13 cellular contexts compared by ENCODE assay signal in the genomic region with DNA sequence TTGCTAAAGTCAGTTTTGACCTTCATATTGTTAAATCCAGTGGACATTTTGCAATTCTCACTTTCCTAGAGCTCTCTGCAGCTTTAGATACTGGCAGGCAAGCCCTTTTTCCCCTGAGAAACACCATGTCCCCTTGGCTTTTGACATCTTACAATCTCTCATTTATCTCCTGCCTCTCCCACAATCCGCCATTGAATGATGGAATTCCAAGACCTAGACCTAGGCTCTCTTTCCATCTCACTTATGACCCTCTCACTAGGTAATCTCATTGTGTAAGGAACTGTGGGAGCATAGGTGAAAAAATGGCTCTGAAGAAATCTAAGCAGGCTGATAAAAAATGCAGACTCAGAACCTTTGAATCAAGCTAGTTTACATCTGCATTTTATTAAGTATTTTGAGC. TPM values are rescaled to one million over a fixed set of nuclear protein-coding genes. Genes with fewer than 3 reads are reported as not detected.
DNase-seq lines count a peak whose midpoint lies in the region; ATAC-seq and TF ChIP-seq lines count a peak whose summit lies in the region.
"Had no signal": no experiment of that assay in that cellular context is flagged by ENCODE, and none has a peak within 500 bp of the region (broad histone marks: within the 10 kb centered on the region; RNA-seq: fewer than 3 reads in every experiment).

No MANE protein-coding gene starts in this region.

- peak overlapping the region; percentile 24 for H4K5ac ChIP-seq in mesendoderm (ENCODE audit: low read length)

- peaks cover 24 to 53% (median 40%) of the 10 kb centered on the region in 4 donors for H3K4me1 Mint-ChIP-seq in CD4-positive, CD25-positive, alpha-beta regulatory T cell
- peaks cover 35% of the 10 kb centered on the region for H3K4me1 Mint-ChIP-seq in activated T-helper 2 cell treated with anti-CD3 and anti-CD28 coated beads, Interferon-gamma antibody, Interleukin-2, Interleukin-4, amounts not matched to agents 10 μg/mL and 5 μg/mL and 100 μg/mL, durations not matched to agents 14 hours and 24 hours and 36 hours (ENCODE audit: low read depth)

- peaks cover 63% of the 10 kb centered on the region for H3K79me2 ChIP-seq in GM23248 (ENCODE audit: insufficient read depth)
- H3K79me2 ChIP-seq in mesendoderm (ENCODE audit: control insufficient read depth, insufficient read depth, low read length): peaks cover 30% of the 10 kb centered on the region

- peak overlapping the region in 1 of 4 donors; percentile 38 for H3K4me3 Mint-ChIP-seq in CD4-positive, CD25-positive, alpha-beta regulatory T cell
- peak overlapping the region; percentile 2 for H3K4me3 Mint-ChIP-seq in activated T-helper 2 cell treated with anti-CD3 and anti-CD28 coated beads, Interferon-gamma antibody, Interleukin-2, Interleukin-4, amounts not matched to agents 10 μg/mL and 5 μg/mL and 100 μg/mL, durations not matched to agents 14 hours and 24 hours and 36 hours (ENCODE audit: low read depth)
- H3K4me3 Mint-ChIP-seq: natural killer cell treated with Interleukin-12 subunit alpha and Interleukin-12 subunit beta and Interleukin-15 and Interleukin-18, amount 100 ng/mL, for 72 hours; T-helper 17 cell had no signal

- H3K79me1 ChIP-seq in mesendoderm (ENCODE audit: low read length): peaks cover 16% of the 10 kb centered on the region

- H2AFZ ChIP-seq in GM23248: no peak overlapping the region

- no peaks in the 10 kb centered on the region for H3K9me3 Mint-ChIP-seq in CD4-positive, CD25-positive, alpha-beta regulatory T cell
- H3K9me3 Mint-ChIP-seq in activated T-helper 2 cell treated with anti-CD3 and anti-CD28 coated beads, Interferon-gamma antibody, Interleukin-2, Interleukin-4, amounts not matched to agents 10 μg/mL and 5 μg/mL and 100 μg/mL, durations not matched to agents 14 hours and 24 hours and 36 hours: no peaks in the 10 kb centered on the region

- peaks cover 5% of the 10 kb centered on the region for H3K36me3 Mint-ChIP-seq in CD4-positive, CD25-positive, alpha-beta regulatory T cell
- peaks cover 47% of the 10 kb centered on the region for H3K36me3 Mint-ChIP-seq in activated T-helper 2 cell treated with anti-CD3 and anti-CD28 coated beads, Interferon-gamma antibody, Interleukin-2, Interleukin-4, amounts not matched to agents 10 μg/mL and 5 μg/mL and 100 μg/mL, durations not matched to agents 14 hours and 24 hours and 36 hours (ENCODE audit: low read depth)

- peaks cover 10% of the 10 kb centered on the region for H3K36me3 ChIP-seq in CD4-positive, CD25-positive, alpha-beta regulatory T cell (ENCODE audit: control insufficient read depth, insufficient read depth, low read length)
- H3K36me3 ChIP-seq in GM23248 (ENCODE audit: low read depth): no peaks in the 10 kb centered on the region
- H3K36me3 ChIP-seq in mesendoderm (ENCODE audit: control insufficient read depth, insufficient read depth, low read length): peaks cover 1% of the 10 kb centered on the region
- H3K36me3 ChIP-seq in vagina: peaks cover 0 to 10% of the 10 kb centered on the region in 2 donors

- no peaks in the 10 kb centered on the region for H4K20me1 ChIP-seq in GM23248 (ENCODE audit: insufficient read depth)

- H3K4me1 ChIP-seq in CD4-positive, CD25-positive, alpha-beta regulatory T cell (ENCODE audit: control insufficient read depth, insufficient read depth, low read length, poor library complexity, severe bottlenecking): peaks cover 36% of the 10 kb centered on the region
- peaks cover 25% of the 10 kb centered on the region for H3K4me1 ChIP-seq in GM23248 (ENCODE audit: insufficient read depth)
- peaks cover 5% of the 10 kb centered on the region for H3K4me1 ChIP-seq in mesendoderm (ENCODE audit: control insufficient read depth, low read depth, low read length)
- peaks cover 41% of the 10 kb centered on the region for H3K4me1 ChIP-seq in vagina

- DNase-seq in CD4-positive, CD25-positive, alpha-beta regulatory T cell: no peak
- DNase-seq in GM23248 (no peak), mesendoderm (peak; percentile 68), vagina (ENCODE audit: extremely low spot score in 2 of 2) (no peak)
- DNase-seq in activated T-helper 2 cell treated with anti-CD3 and anti-CD28 coated beads, Interferon-gamma antibody, Interleukin-2, Interleukin-4, amounts not matched to agents 10 μg/mL and 5 μg/mL and 100 μg/mL, durations not matched to agents 14 hours and 24 hours and 36 hours (ENCODE audit: low spot score): no peak
- DNase-seq in activated CD4-positive, CD25-positive, alpha-beta regulatory T cell treated with anti-CD3 and anti-CD28 coated beads, Interleukin-2, amount 50 U/mL, for 72 hours: no peak
- DNase-seq: activated CD8-positive, alpha-beta memory T cell treated with anti-CD3 and anti-CD28 coated beads for 24 hours; dermis blood vessel endothelial cell; gastrocnemius medialis; T-helper 17 cell had no signal

- no peak for TF ChIP-seq POLR2A in vagina (IDR thresholded peaks at IDR 0.05)

- peak overlapping the region; percentile 28 for H3K18ac ChIP-seq in mesendoderm (ENCODE audit: low read length)

- H3K27ac Mint-ChIP-seq in CD4-positive, CD25-positive, alpha-beta regulatory T cell: peak overlapping the region in 2 of 3 donors; percentile 49 to 81
- H3K27ac Mint-ChIP-seq in activated T-helper 2 cell treated with anti-CD3 and anti-CD28 coated beads, Interferon-gamma antibody, Interleukin-2, Interleukin-4, amounts not matched to agents 10 μg/mL and 5 μg/mL and 100 μg/mL, durations not matched to agents 14 hours and 24 hours and 36 hours: no peak overlapping the region
- H3K27ac Mint-ChIP-seq: natural killer cell treated with Interleukin-12 subunit alpha and Interleukin-12 subunit beta and Interleukin-15 and Interleukin-18, amount 100 ng/mL, for 72 hours; T-helper 17 cell had no signal

- no peak overlapping the region for H2BK120ac ChIP-seq in mesendoderm (ENCODE audit: low read depth, low read length)

- peak overlapping the region; percentile 98 for H3K27ac ChIP-seq in CD4-positive, CD25-positive, alpha-beta regulatory T cell (ENCODE audit: insufficient read depth, low read length, poor library complexity, severe bottlenecking)
- H3K27ac ChIP-seq in GM23248 (peak overlapping the region; percentile 91; the same call in 1 of the 2 replicates), mesendoderm (ENCODE audit: low read depth, low read length) (no peak overlapping the region), vagina (no peak overlapping the region)

- H3K9me3 ChIP-seq in CD4-positive, CD25-positive, alpha-beta regulatory T cell (ENCODE audit: control insufficient read depth in 2 of 2, low read length in 2 of 2): no peaks in the 10 kb centered on the region
- no peaks in the 10 kb centered on the region for H3K9me3 ChIP-seq in GM23248 (ENCODE audit: low read depth)
- no peaks in the 10 kb centered on the region for H3K9me3 ChIP-seq in vagina
- H3K9me3 ChIP-seq: gastrocnemius medialis, suprapubic skin had no signal

- 96 to 100% methylated on average over 1 of the region's 1 CpG for WGBS in GM23248 (ENCODE audit: low coverage in 1 of 2, low lambda C conversion rate in 2 of 2, missing lambda C conversion rate in 2 of 2), 2 experiments
- WGBS in mesendoderm (ENCODE audit: extremely low coverage, insufficient coverage, low lambda C conversion rate): no CpG with 5 or more reads among the region's 1 CpG

- H3K4me2 ChIP-seq in GM23248 (ENCODE audit: unreplicated experiment): peak overlapping the region; percentile 91
- peak overlapping the region; percentile 19 for H3K4me2 ChIP-seq in mesendoderm (ENCODE audit: low read length)

- H3K27me3 Mint-ChIP-seq in CD4-positive, CD25-positive, alpha-beta regulatory T cell: no peaks in the 10 kb centered on the region
- no peaks in the 10 kb centered on the region for H3K27me3 Mint-ChIP-seq in activated T-helper 2 cell treated with anti-CD3 and anti-CD28 coated beads, Interferon-gamma antibody, Interleukin-2, Interleukin-4, amounts not matched to agents 10 μg/mL and 5 μg/mL and 100 μg/mL, durations not matched to agents 14 hours and 24 hours and 36 hours (ENCODE audit: low read depth)
- H3K27me3 Mint-ChIP-seq: natural killer cell treated with Interleukin-12 subunit alpha and Interleukin-12 subunit beta and Interleukin-15 and Interleukin-18, amount 100 ng/mL, for 72 hours; T-helper 17 cell had no signal

- H3F3A ChIP-seq in GM23248 (ENCODE audit: insufficient read depth): peaks cover 24% of the 10 kb centered on the region

- H3K9ac ChIP-seq in GM23248 (peak overlapping the region; percentile 93; the same call in 1 of the 2 replicates), mesendoderm (ENCODE audit: low read length) (peak overlapping the region; percentile 7)

- intact Hi-C loops in activated T-helper 2 cell treated with anti-CD3 and anti-CD28 coated beads, Interferon-gamma antibody, Interleukin-2, Interleukin-4, amounts not matched to agents 10 μg/mL and 5 μg/mL and 100 μg/mL, durations not matched to agents 14 hours and 24 hours and 36 hours (cut with micrococcal nuclease): no loop called here
- intact Hi-C loops in vagina (cut with DNase I): no loop called here

- no peak overlapping the region for H3K23ac ChIP-seq in mesendoderm (ENCODE audit: low read length)

- H3K27me3 ChIP-seq in CD4-positive, CD25-positive, alpha-beta regulatory T cell (ENCODE audit: control insufficient read depth, insufficient read depth, low read length): no peaks in the 10 kb centered on the region
- H3K27me3 ChIP-seq in GM23248 (replicated peaks; ENCODE audit: insufficient read depth) (no peaks in the 10 kb centered on the region), mesendoderm (ENCODE audit: insufficient read depth, low read length, poor library complexity) (no peaks in the 10 kb centered on the region), vagina (no peaks in the 10 kb centered on the region)
- H3K27me3 ChIP-seq: gastrocnemius medialis, suprapubic skin had no signal

- no peak overlapping the region for H2BK5ac ChIP-seq in mesendoderm (ENCODE audit: low read length)

- TF ChIP-seq CTCF in vagina (IDR thresholded peaks at IDR 0.05): no peak

- H3K4me3 ChIP-seq in CD4-positive, CD25-positive, alpha-beta regulatory T cell (ENCODE audit: low read depth, low read length): peak overlapping the region; percentile 58
- H3K4me3 ChIP-seq in GM23248 (peak overlapping the region; percentile 82), mesendoderm (ENCODE audit: low read length) (no peak overlapping the region), vagina (no peak overlapping the region)

- no peak overlapping the region for H4K8ac ChIP-seq in mesendoderm (ENCODE audit: low read depth, low read length)

- in situ Hi-C loops in GM23248 (cut with MboI): no loop called here

- ATAC-seq in CD4-positive, CD25-positive, alpha-beta regulatory T cell (ENCODE audit: low read depth in 2 of 2): no peak
- no peak for ATAC-seq in HG02870 (IDR thresholded peaks at IDR 0.05; ENCODE audit: unreplicated experiment)
- ATAC-seq: gastrocnemius medialis; natural killer cell treated with Interleukin-12 subunit alpha and Interleukin-12 subunit beta and Interleukin-15 and Interleukin-18, amount 100 ng/mL, for 72 hours; T-helper 17 cell had no signal

- no peaks in the 10 kb centered on the region for H3K9me2 ChIP-seq in GM23248 (ENCODE audit: insufficient read depth)

- peak overlapping the region; percentile 31 for H3K56ac ChIP-seq in mesendoderm (ENCODE audit: low read length)

- no peak overlapping the region for H2AK5ac ChIP-seq in mesendoderm (ENCODE audit: low read length)

- no peak overlapping the region for H2BK15ac ChIP-seq in mesendoderm (replicated peaks; ENCODE audit: low read depth)

- no peak overlapping the region for H3K4ac ChIP-seq in mesendoderm (ENCODE audit: low read depth, low read length)

RNA-seq across cellular contexts. Expression of gene KYAT3, which starts 2.0 kb away (rescaled TPM):
- total RNA-seq in CD4-positive, CD25-positive, alpha-beta regulatory T cell: 16.5 TPM
- 10 to 100 TPM; 20.4 to 32.0 (median 24.4) TPM for polyA plus RNA-seq in CD4-positive, CD25-positive, alpha-beta regulatory T cell
- total RNA-seq in GM23248 (2014; rRNA removed; shearing (Covaris generic)): 25.3 and 36.5 TPM in 2 replicates
- polyA plus RNA-seq in GM23248 (2016; fragmentation: Nextera tagmentation; extraction: Ambion mirVana): 38.7 and 38.8 TPM in 2 replicates
- total RNA-seq in activated T-helper 2 cell treated with anti-CD3 and anti-CD28 coated beads, Interferon-gamma antibody, Interleukin-2, Interleukin-4, amounts not matched to agents 10 μg/mL and 5 μg/mL and 100 μg/mL, durations not matched to agents 14 hours and 24 hours and 36 hours: 32.6 and 33.9 TPM in 2 replicates
- 23.4 TPM for polyA plus RNA-seq in mesendoderm (2013, experiment 1 of 2)
- polyA plus RNA-seq in mesendoderm (2013, experiment 2 of 2): 23.5 TPM
- 17.7 TPM for total RNA-seq in vagina

RNA-seq across cellular contexts. Expression of gene RBMXL1, which starts 2.0 kb away (rescaled TPM):
- 30.3 TPM for total RNA-seq in CD4-positive, CD25-positive, alpha-beta regulatory T cell
- polyA plus RNA-seq in CD4-positive, CD25-positive, alpha-beta regulatory T cell: 10 to 100 TPM; 10.6 to 14.0 (median 11.1) TPM
- 7.1 and 9.4 TPM in 2 replicates for total RNA-seq in GM23248 (2014; rRNA removed; shearing (Covaris generic))
- 8.0 and 8.4 TPM in 2 replicates for polyA plus RNA-seq in GM23248 (2016; fragmentation: Nextera tagmentation; extraction: Ambion mirVana)
- 27.8 and 28.7 TPM in 2 replicates for total RNA-seq in activated T-helper 2 cell treated with anti-CD3 and anti-CD28 coated beads, Interferon-gamma antibody, Interleukin-2, Interleukin-4, amounts not matched to agents 10 μg/mL and 5 μg/mL and 100 μg/mL, durations not matched to agents 14 hours and 24 hours and 36 hours
- 13.4 TPM for polyA plus RNA-seq in mesendoderm (2013, experiment 1 of 2)
- 13.4 TPM for polyA plus RNA-seq in mesendoderm (2013, experiment 2 of 2)
- 11.5 TPM for total RNA-seq in vagina

RNA-seq across cellular contexts. Expression of gene GBP3, which starts 32.2 kb away (rescaled TPM):
- 36.6 TPM for total RNA-seq in CD4-positive, CD25-positive, alpha-beta regulatory T cell
- 10 to 100 TPM; 11.7 to 21.8 (median 18.1) TPM for polyA plus RNA-seq in CD4-positive, CD25-positive, alpha-beta regulatory T cell
- total RNA-seq in GM23248 (2014; rRNA removed; shearing (Covaris generic)): 59.9 and 63.5 TPM in 2 replicates
- 29.9 and 33.1 TPM in 2 replicates for polyA plus RNA-seq in GM23248 (2016; fragmentation: Nextera tagmentation; extraction: Ambion mirVana)
- 6.4 and 7.5 TPM in 2 replicates for total RNA-seq in activated T-helper 2 cell treated with anti-CD3 and anti-CD28 coated beads, Interferon-gamma antibody, Interleukin-2, Interleukin-4, amounts not matched to agents 10 μg/mL and 5 μg/mL and 100 μg/mL, durations not matched to agents 14 hours and 24 hours and 36 hours
- polyA plus RNA-seq in mesendoderm (2013, experiment 1 of 2): not detected
- not detected for polyA plus RNA-seq in mesendoderm (2013, experiment 2 of 2)
- total RNA-seq in vagina: 6.9 TPM

Comparison
In these comparisons a context has a peak if more than half of its experiments do, and no peak if none do; other contexts are left out.
1. H3K27ac ChIP-seq: peak in CD4-positive, CD25-positive, alpha-beta regulatory T cell (single experiment) and GM23248 (single experiment); none in mesendoderm (single experiment) and vagina (single experiment).
2. H3K4me3 ChIP-seq: peak in CD4-positive, CD25-positive, alpha-beta regulatory T cell (single experiment) and GM23248 (single experiment); none in mesendoderm (single experiment) and vagina (0 of 2).